ENCODE assay signal across 31 cellular contexts in genomic region chr12:56392331-56392730, GRCh38. TPM values are rescaled to one million over a fixed set of nuclear protein-coding genes. Genes with fewer than 3 reads are reported as not detected.
"Had no signal": no experiment of that assay in that cellular context is flagged by ENCODE, and none has a peak within 500 bp of the region (broad histone marks: within the 10 kb centered on the region; RNA-seq: fewer than 3 reads in every experiment).

No MANE protein-coding gene starts in this region.

- H3K27me3 ChIP-seq: stomach, suprapubic skin, testis, thyroid gland, tibial artery, tibial nerve, transverse colon, upper lobe of left lung, upper lobe of right lung, uterus, vagina had no signal

- FAIRE-seq: urothelium cell line had no signal

- H3K4me1 ChIP-seq: stomach, suprapubic skin, testis, thyroid gland, tibial artery, tibial nerve, transverse colon, upper lobe of left lung, upper lobe of right lung, uterus, vagina had no signal

- ATAC-seq: stimulated activated effector memory CD8-positive, alpha-beta T cell treated with anti-CD3 and anti-CD28 coated beads, Interleukin-12 subunit alpha, Interleukin-12 subunit beta, amount 100 ng/mL, for 72 hours; stimulated activated memory B cell treated with anti-CD40 and anti-IgM and Interleukin-4, amounts not matched to agents 10 μg/mL and 1 μg/mL and 100 μg/mL, for 72 hours; stimulated activated naive B cell treated with anti-CD40 and anti-IgM and Interleukin-4, amounts not matched to agents 10 μg/mL and 1 μg/mL and 100 μg/mL, for 72 hours; stimulated activated naive CD8-positive, alpha-beta T cell treated with anti-CD3 and anti-CD28 coated beads, Interleukin-15, amount 100 ng/mL, for 72 hours; stimulated activated naive CD8-positive, alpha-beta T cell treated with anti-CD3 and anti-CD28 coated beads, Interleukin-15, Interleukin-2, amounts not matched to agents 100 U/mL and 50 U/mL, for 24 hours; upper lobe of right lung had no signal

- H3K27ac ChIP-seq: stomach, suprapubic skin, testis, thoracic aorta, thyroid gland, tibial artery, tibial nerve, transverse colon, upper lobe of left lung, upper lobe of right lung, uterus, vagina had no signal

- H3K36me3 ChIP-seq: stomach, suprapubic skin, thoracic aorta, thyroid gland, tibial artery, tibial nerve, transverse colon, upper lobe of left lung, upper lobe of right lung, uterus, vagina had no signal

- DNase-seq: stimulated activated CD4-positive, alpha-beta T cell treated with anti-CD3 and anti-CD28 coated beads, Interleukin-2, amount 100 ng/mL, for 48 hours; stimulated activated CD4-positive, alpha-beta T cell treated with anti-CD3 and anti-CD28 coated beads, Interleukin-4, amount 100 ng/mL, for 1 hour; stimulated activated CD4-positive, alpha-beta T cell treated with anti-CD3 and anti-CD28 coated beads, Interleukin-4, amount 100 ng/mL, for 24 hours; stimulated activated CD4-positive, alpha-beta T cell treated with anti-CD3 and anti-CD28 coated beads, Interleukin-4, amount 100 ng/mL, for 4 hours; stimulated activated CD8-positive, alpha-beta memory T cell treated with anti-CD3 and anti-CD28 coated beads, Interleukin-4, amount 100 ng/mL, for 48 hours; stimulated activated naive B cell treated with anti-CD40 and anti-IgM and Interleukin-4, amounts not matched to agents 10 μg/mL and 1 μg/mL and 100 μg/mL, for 72 hours; stimulated activated naive CD4-positive, alpha-beta T cell; stimulated activated naive CD4-positive, alpha-beta T cell treated with Interleukin-2 at 50 U/mL for 16 hours; stimulated activated naive CD8-positive, alpha-beta T cell treated with anti-CD3 and anti-CD28 coated beads, Interleukin-15, amount 100 ng/mL, for 72 hours; stimulated activated naive CD8-positive, alpha-beta T cell treated with anti-CD3 and anti-CD28 coated beads, Interleukin-15, Interleukin-2, amounts not matched to agents 100 U/mL and 50 U/mL, for 24 hours; stomach; substantia nigra; testis; thyroid gland; tibial artery; transverse colon; upper lobe of left lung; upper lobe of right lung; uterus had no signal

- H3K4me3 ChIP-seq: stomach, suprapubic skin, testis, thoracic aorta, thyroid gland, tibial artery, tibial nerve, transverse colon, upper lobe of left lung, upper lobe of right lung, uterus, vagina had no signal

- H3K9me3 ChIP-seq: stomach, suprapubic skin, testis, thoracic aorta, thyroid gland, tibial artery, transverse colon, upper lobe of left lung, upper lobe of right lung, uterus, vagina had no signal

RNA-seq across cellular contexts. Expression of gene APOF, which starts 29.7 kb away (rescaled TPM):
- total RNA-seq: stomach, subcutaneous adipose tissue, suprapubic skin, temporal lobe, testis, thoracic aorta, thyroid gland, tibial nerve, transverse colon, upper lobe of right lung, ureter, urinary bladder, uterus, vagina had no signal
- polyA plus RNA-seq: stomach, thymus had no signal

RNA-seq across cellular contexts. Expression of gene IL23A, which starts 53.6 kb away (rescaled TPM):
- total RNA-seq: suprapubic skin, temporal lobe, thoracic aorta, tibial nerve, urinary bladder, vagina had no signal
